Comparison of ENCODE assay signal across 1 cellular context in the genomic region with DNA sequence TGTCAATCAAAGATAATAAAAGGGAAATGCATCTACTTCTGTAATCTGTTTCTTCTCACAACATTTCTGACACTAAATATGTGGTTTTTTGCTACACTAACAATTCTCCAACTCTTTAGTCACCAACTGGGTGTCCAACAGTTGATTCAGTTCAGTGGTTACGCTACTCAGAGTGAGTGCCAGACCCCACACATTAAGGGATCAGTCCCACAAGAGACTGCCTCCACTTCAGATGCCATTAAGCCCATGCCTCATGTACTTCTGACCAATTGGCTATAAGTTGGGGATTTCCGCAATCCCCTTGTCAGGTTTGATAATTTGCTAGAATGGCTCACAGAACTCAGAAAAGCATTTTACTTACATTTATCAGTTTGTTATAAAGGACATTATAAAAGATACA.
TF ChIP-seq lines count a peak whose summit lies in the region.

No MANE protein-coding gene starts in this region.

TF ChIP-seq in WTC11, 78 proteins besides CTCF, POLR2A, EP300 and RAD21 (continued from another document):
- TF ChIP-seq E2F1 (CRISPR knock-in tag; IDR thresholded peaks at IDR 0.05) (no peak), ZNF263 (CRISPR knock-in tag; IDR thresholded peaks at IDR 0.05; ENCODE audit: low read depth) (no peak)
